12 cellular contexts compared by ENCODE assay signal in genomic region chr11:88281317-88281712, GRCh38. TPM values are rescaled to one million over a fixed set of nuclear protein-coding genes. Genes with fewer than 3 reads are reported as not detected.
DNase-seq lines count a peak whose midpoint lies in the region; ATAC-seq and TF ChIP-seq lines count a peak whose summit lies in the region.
"Had no signal": no experiment of that assay in that cellular context is flagged by ENCODE, and none has a peak within 500 bp of the region (broad histone marks: within the 10 kb centered on the region; RNA-seq: fewer than 3 reads in every experiment).

No MANE protein-coding gene starts in this region.

- H2AFZ ChIP-seq in IMR-90 (replicated peaks; ENCODE audit: low read length, poor library complexity): no peak overlapping the region

- DNase-seq in AG09319 (ENCODE audit: extremely low read depth, low read depth) (no peak), IMR-90 (no peak), WTC11 (ENCODE audit: low spot score) (no peak), fibroblast of villous mesenchyme (ENCODE audit: low read depth) (no peak), SJCRH30 (no peak)
- DNase-seq: activated CD8-positive, alpha-beta T cell treated with anti-CD3 and anti-CD28 coated beads for 36 hours; activated naive CD4-positive, alpha-beta T cell treated with anti-CD3 and anti-CD28 coated beads for 36 hours; T-helper 1 cell had no signal

- no peak overlapping the region for H3K56ac ChIP-seq in IMR-90 (ENCODE audit: extremely low read depth, insufficient read depth, low read length)

- H3K9me3 ChIP-seq in IMR-90 (ENCODE audit: control insufficient read depth, insufficient read depth, low read length): no peaks in the 10 kb centered on the region
- no peaks in the 10 kb centered on the region for H3K9me3 ChIP-seq in SJCRH30 (replicated peaks)

- H3K36me3 ChIP-seq in IMR-90 (ENCODE audit: control insufficient read depth, insufficient read depth, low read length) (no peaks in the 10 kb centered on the region), SJCRH30 (no peaks in the 10 kb centered on the region)

- intact Hi-C loops in IMR-90 (cut with micrococcal nuclease): no loop called here

- H4K91ac ChIP-seq in IMR-90 (ENCODE audit: insufficient read depth, low read depth, low read length): no peak overlapping the region

- no peak overlapping the region for H2BK5ac ChIP-seq in IMR-90 (ENCODE audit: low read depth, low read length, poor library complexity, severe bottlenecking)

- H3K4me1 ChIP-seq in IMR-90 (ENCODE audit: control insufficient read depth, insufficient read depth, low read length): no peaks in the 10 kb centered on the region; the same call in 1 of the 2 replicates
- H3K4me1 ChIP-seq in SJCRH30: no peaks in the 10 kb centered on the region

- BruUV-seq in IMR-90 (replicated peaks; lab: Mats Ljungman, UMichigan): no TSS peak

- H2BK20ac ChIP-seq in IMR-90 (ENCODE audit: low read depth, low read length): no peak overlapping the region

- ATAC-seq in IMR-90 (ENCODE audit: low read depth) (no peak), WTC11 (peak; percentile 35; the same call in 1 of the 2 replicates), GM18907 (IDR thresholded peaks at IDR 0.05; ENCODE audit: unreplicated experiment) (no peak), GM18868 (IDR thresholded peaks at IDR 0.05; ENCODE audit: unreplicated experiment) (no peak), GM18519 (IDR thresholded peaks at IDR 0.05; ENCODE audit: low FRiP score, unreplicated experiment) (no peak)
- ATAC-seq: activated CD8-positive, alpha-beta T cell treated with anti-CD3 and anti-CD28 coated beads for 36 hours had no signal

- in situ Hi-C loops in IMR-90 (cut with MboI; ENCODE audit: low sequenced_read_pairs): no loop called here

- H3K27ac ChIP-seq in IMR-90 (ENCODE audit: insufficient read depth, low read length) (no peak overlapping the region), SJCRH30 (no peak overlapping the region)

- dilution Hi-C loops in IMR-90 (cut with HindIII; ENCODE audit: low sequenced_read_pairs, unreplicated experiment): no loop called here

- H2AK9ac ChIP-seq in IMR-90 (replicated peaks; ENCODE audit: low read depth, low read length, poor library complexity): no peak overlapping the region

- H3K36me3 Mint-ChIP-seq in WTC11: peaks cover 3% of the 10 kb centered on the region; the same call in 1 of the 2 replicates

- no peak overlapping the region for H3K9ac ChIP-seq in IMR-90 (ENCODE audit: low read depth, low read length)

- no peak overlapping the region for H2BK15ac ChIP-seq in IMR-90 (ENCODE audit: low read depth, low read length)

- no peak overlapping the region for H4K8ac ChIP-seq in IMR-90 (ENCODE audit: low read depth in 2 of 2, low read length in 2 of 2)

- H3K9me3 Mint-ChIP-seq in WTC11: peaks cover 4% of the 10 kb centered on the region

- CTCF ChIA-PET in IMR-90 (lab: Yijun Ruan, JAX) (no interaction called here), WTC11 (lab: Charles Lee) (interaction anchor here (0.8 to 1.4 kb wide), 2 partner anchors 177 to 263 kb away, joined by 3 to 7 read pairs; no protein-coding TSS in a partner anchor)

- peaks cover 19% of the 10 kb centered on the region for H3K4me1 Mint-ChIP-seq in WTC11
- H3K4me1 Mint-ChIP-seq: B cell had no signal

- no peak for TF ChIP-seq RAD21 in IMR-90 (IDR thresholded peaks at IDR 0.05; ENCODE audit: low read length)

- TF ChIP-seq CTCF in AG09319 (IDR thresholded peaks at IDR 0.05; ENCODE audit: low read depth, low read length) (peak; percentile 30), IMR-90 (conservative IDR thresholded peaks at IDR 0.05; ENCODE audit: low read depth, low read length) (0 out of 2 replicates have a peak, but pooled peaks have one; percentile 21), WTC11 (IDR thresholded peaks at IDR 0.05) (no peak), fibroblast of villous mesenchyme (IDR thresholded peaks at IDR 0.05; ENCODE audit: insufficient read depth, low read depth, low read length) (peak; percentile 14)

- TF ChIP-seq POLR2A in IMR-90 (IDR thresholded peaks at IDR 0.05; ENCODE audit: low read depth, low read length): no peak

- H3K23ac ChIP-seq in IMR-90 (ENCODE audit: low read depth, low read length): no peak overlapping the region

- H2AK5ac ChIP-seq in IMR-90 (ENCODE audit: low read depth, low read length): no peak overlapping the region

- H3K27me3 ChIP-seq in IMR-90 (ENCODE audit: control insufficient read depth, insufficient read depth, low read length) (no peaks in the 10 kb centered on the region), SJCRH30 (no peaks in the 10 kb centered on the region)

- POLR2A ChIA-PET in IMR-90 (lab: Charles Lee; ENCODE audit: unreplicated experiment): interaction anchor here (0.6 kb wide), 1 partner anchor 68 kb away, joined by 3 read pairs; no protein-coding TSS in a partner anchor
- POLR2A ChIA-PET in WTC11 (lab: Charles Lee): no interaction called here

- no peaks in the 10 kb centered on the region for H4K20me1 ChIP-seq in IMR-90 (ENCODE audit: insufficient read depth, low read length)

- WGBS in IMR-90 (ENCODE audit: extremely low coverage in 2 of 2, insufficient read length in 1 of 2), 2 experiments: no CpG with 5 or more reads among the region's 3 CpGs

- H4K5ac ChIP-seq in IMR-90 (ENCODE audit: low read depth, low read length): no peak overlapping the region

- H3K4ac ChIP-seq in IMR-90 (ENCODE audit: low read depth, low read length): no peak overlapping the region

- no peak overlapping the region for H3K4me3 Mint-ChIP-seq in WTC11
- H3K4me3 Mint-ChIP-seq: activated CD8-positive, alpha-beta T cell treated with anti-CD3 and anti-CD28 coated beads for 36 hours; activated naive CD4-positive, alpha-beta T cell treated with anti-CD3 and anti-CD28 coated beads for 36 hours; B cell had no signal

- H3K27ac Mint-ChIP-seq in WTC11: no peak overlapping the region
- H3K27ac Mint-ChIP-seq: activated CD8-positive, alpha-beta T cell treated with anti-CD3 and anti-CD28 coated beads for 36 hours; activated naive CD4-positive, alpha-beta T cell treated with anti-CD3 and anti-CD28 coated beads for 36 hours; B cell had no signal

- H3K4me2 ChIP-seq in IMR-90 (ENCODE audit: low read depth, low read length): no peak overlapping the region

- H2BK120ac ChIP-seq in IMR-90 (ENCODE audit: low read depth, low read length): no peak overlapping the region

- H3K27me3 Mint-ChIP-seq in WTC11 (ENCODE audit: low read depth): no peaks in the 10 kb centered on the region
- H3K27me3 Mint-ChIP-seq: activated CD8-positive, alpha-beta T cell treated with anti-CD3 and anti-CD28 coated beads for 36 hours; B cell had no signal

- no peak overlapping the region for H3K4me3 ChIP-seq in IMR-90 (ENCODE audit: insufficient read depth, low read depth, low read length)
- no peak overlapping the region for H3K4me3 ChIP-seq in fibroblast of villous mesenchyme (ENCODE audit: low read depth, low read length)
- H3K4me3 ChIP-seq in SJCRH30: no peak overlapping the region

- no peak overlapping the region for H3K14ac ChIP-seq in IMR-90 (replicated peaks; ENCODE audit: low read depth, low read length)

- no peaks in the 10 kb centered on the region; the same call in 1 of the 2 replicates for H3K9me1 ChIP-seq in IMR-90 (ENCODE audit: insufficient read depth, low read length)

- no peaks in the 10 kb centered on the region for H3K79me1 ChIP-seq in IMR-90 (ENCODE audit: low read depth in 1 of 2, low read length in 2 of 2)

- no peak overlapping the region for H3K18ac ChIP-seq in IMR-90 (ENCODE audit: low read depth, low read length)

TF ChIP-seq in IMR-90, 13 proteins besides CTCF, POLR2A, EP300 and RAD21 (continues in another document):
- TF ChIP-seq RCOR1 (IDR thresholded peaks at IDR 0.05; ENCODE audit: insufficient replicate concordance, low read length) (no peak), CHD1 (IDR thresholded peaks at IDR 0.05; ENCODE audit: low read depth, low read length) (no peak), ELK1 (IDR thresholded peaks at IDR 0.05; ENCODE audit: borderline replicate concordance, low read depth, low read length) (no peak), MXI1 (IDR thresholded peaks at IDR 0.05; ENCODE audit: borderline replicate concordance, low read depth, low read length) (no peak)

TF ChIP-seq in WTC11, 78 proteins besides CTCF, POLR2A, EP300 and RAD21 (continues in another document):
- no peak for TF ChIP-seq GABPB1 (CRISPR knock-in tag; IDR thresholded peaks at IDR 0.05)
- TF ChIP-seq TCF7 (CRISPR knock-in tag; IDR thresholded peaks at IDR 0.05; ENCODE audit: low read depth): no peak
- no peak for TF ChIP-seq GTF2I (CRISPR knock-in tag; conservative IDR thresholded peaks at IDR 0.05)
- TF ChIP-seq PREB (CRISPR knock-in tag; IDR thresholded peaks at IDR 0.05; ENCODE audit: borderline replicate concordance): no peak
- TF ChIP-seq EMX1 (CRISPR knock-in tag; IDR thresholded peaks at IDR 0.05): no peak
- no peak for TF ChIP-seq CREM (CRISPR knock-in tag; IDR thresholded peaks at IDR 0.05)

RNA-seq across cellular contexts. Expression of gene CTSC, which starts 56.2 kb away (rescaled TPM):
- total RNA-seq in IMR-90 (2012; rRNA removed) (178 and 208 TPM in 2 replicates), WTC11 (2021) (269 to 299 TPM (median 293 TPM) in 3 replicates), fibroblast of villous mesenchyme (145 and 276 TPM in 2 replicates)
- 267 and 299 TPM in 2 replicates for polyA plus RNA-seq in IMR-90 (2012; rRNA removed)
- 73.5 and 320 TPM in 2 replicates for polyA plus RNA-seq in IMR-90 (2012; cell fraction: cytosol; rRNA removed)
- 116 and 140 TPM in 2 replicates for polyA plus RNA-seq in IMR-90 (2012; cell fraction: nucleus; rRNA removed; ENCODE audit: low replicate concordance)
- 34.6 and 37.8 TPM in 2 replicates for total RNA-seq in SJCRH30 (2014; rRNA removed; shearing (Covaris generic))
